Comparison of ENCODE assay signal across 1 cellular context in the genomic region with DNA sequence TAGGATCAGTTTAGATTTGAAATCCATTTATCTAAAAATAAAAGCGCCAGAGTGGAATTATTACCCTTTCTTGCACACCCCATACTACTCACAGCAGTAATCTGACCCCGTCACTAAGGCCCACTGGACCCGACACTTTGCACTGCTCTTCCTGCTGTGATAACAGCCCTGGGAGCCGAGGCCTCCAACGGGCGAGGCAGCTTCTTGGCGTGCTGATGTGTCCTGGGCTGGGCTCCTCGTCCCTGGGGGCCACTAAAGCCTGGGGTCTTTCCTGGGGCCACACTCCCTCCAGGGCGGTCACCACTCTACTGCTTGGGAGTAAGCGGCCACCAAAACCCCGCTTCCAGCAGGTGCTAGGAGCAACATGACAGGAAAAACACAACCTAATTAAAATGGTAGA.
TF ChIP-seq lines count a peak whose summit lies in the region.

No MANE protein-coding gene starts in this region.

TF ChIP-seq in GM23338, 12 proteins besides CTCF, POLR2A, EP300 and RAD21 (continued from another document):
- no peak for TF ChIP-seq ZNF462 (CRISPR knock-in tag; IDR thresholded peaks at IDR 0.05)
- TF ChIP-seq ZNF331 (CRISPR knock-in tag; IDR thresholded peaks at IDR 0.05; ENCODE audit: low read depth) = no peak
- no peak for TF ChIP-seq POLR2AphosphoS5 (IDR thresholded peaks at IDR 0.05; ENCODE audit: low read depth)
